ENCODE assay signal across 10 cellular contexts in genomic region chr7:105006367-105007139, GRCh38. TPM values are rescaled to one million over a fixed set of nuclear protein-coding genes. Genes with fewer than 3 reads are reported as not detected.
DNase-seq lines count a peak whose midpoint lies in the region; ATAC-seq and TF ChIP-seq lines count a peak whose summit lies in the region.
"Had no signal": no experiment of that assay in that cellular context is flagged by ENCODE, and none has a peak within 500 bp of the region (broad histone marks: within the 10 kb centered on the region; RNA-seq: fewer than 3 reads in every experiment).

No MANE protein-coding gene starts in this region.

- peak overlapping the region; percentile 1 to 49 for H3K27ac ChIP-seq in right atrium auricular region
- H3K27ac ChIP-seq in lower lobe of right lung: no peak overlapping the region
- no peak overlapping the region for H3K27ac ChIP-seq in upper lobe of right lung

- ATAC-seq in Right ventricle myocardium inferior (no peak), lower lobe of right lung (peak; percentile 43 to 60), upper lobe of right lung (peak; percentile 32), HG03097 (IDR thresholded peaks at IDR 0.05; ENCODE audit: low FRiP score, unreplicated experiment) (no peak)
- ATAC-seq in activated T-helper 17 cell treated with anti-CD3 and anti-CD28 coated beads, Interleukin-2, amount 50 U/mL, for 72 hours (replicated peaks): no peak
- ATAC-seq: activated CD4-positive, CD25-positive, alpha-beta regulatory T cell treated with anti-CD3 and anti-CD28 coated beads, Interleukin-2, amount 50 U/mL, for 24 hours had no signal

- H3K4me3 Mint-ChIP-seq in activated T-helper 17 cell treated with anti-CD3 and anti-CD28 coated beads, Interleukin-2, amount 50 U/mL, for 72 hours: peak overlapping the region; percentile 99

- peaks cover 34% of the 10 kb centered on the region for H3K4me1 Mint-ChIP-seq in activated T-helper 17 cell treated with anti-CD3 and anti-CD28 coated beads, Interleukin-2, amount 50 U/mL, for 72 hours

- peaks cover 100% of the 10 kb centered on the region for H3K36me3 Mint-ChIP-seq in activated T-helper 17 cell treated with anti-CD3 and anti-CD28 coated beads, Interleukin-2, amount 50 U/mL, for 72 hours (ENCODE audit: low read depth)

- H3K4me1 ChIP-seq in right atrium auricular region (peaks cover 0 to 87% of the 10 kb centered on the region in 2 donors), lower lobe of right lung (peaks cover 91% of the 10 kb centered on the region), upper lobe of right lung (peaks cover 79% of the 10 kb centered on the region)

- intact Hi-C loops in Right ventricle myocardium inferior (cut with DNase I) (no loop called here), lower lobe of right lung (cut with DNase I) (no loop called here), upper lobe of right lung (cut with DNase I) (no loop called here)

- no peaks in the 10 kb centered on the region for H3K9me3 Mint-ChIP-seq in activated T-helper 17 cell treated with anti-CD3 and anti-CD28 coated beads, Interleukin-2, amount 50 U/mL, for 72 hours

- no peaks in the 10 kb centered on the region for H3K36me3 ChIP-seq in right atrium auricular region
- peaks cover 11% of the 10 kb centered on the region for H3K36me3 ChIP-seq in lower lobe of right lung
- no peaks in the 10 kb centered on the region for H3K36me3 ChIP-seq in upper lobe of right lung

- no peaks in the 10 kb centered on the region for H3K27me3 Mint-ChIP-seq in activated T-helper 17 cell treated with anti-CD3 and anti-CD28 coated beads, Interleukin-2, amount 50 U/mL, for 72 hours

- peak overlapping the region; percentile 72 for H3K27ac Mint-ChIP-seq in activated T-helper 17 cell treated with anti-CD3 and anti-CD28 coated beads, Interleukin-2, amount 50 U/mL, for 72 hours

- DNase-seq in right atrium auricular region (ENCODE audit: low spot score) (no peak), Right ventricle myocardium inferior (ENCODE audit: missing footprints) (no peak), lower lobe of right lung (no peak), upper lobe of right lung (no peak), GOT3 (lab: John Stamatoyannopoulos, UW) (no peak), SHP77 treated with DMSO at 0.1 percent for 48 hours (lab: John Stamatoyannopoulos, UW) (no peak)
- DNase-seq: effector CD4-positive, alpha-beta T cell had no signal

- H3K4me3 ChIP-seq in right atrium auricular region (no peak overlapping the region), lower lobe of right lung (no peak overlapping the region), upper lobe of right lung (no peak overlapping the region)

- H3K27me3 ChIP-seq in right atrium auricular region (no peaks in the 10 kb centered on the region), lower lobe of right lung (ENCODE audit: low read depth) (no peaks in the 10 kb centered on the region), upper lobe of right lung (no peaks in the 10 kb centered on the region)

- H3K9me3 ChIP-seq in right atrium auricular region (no peaks in the 10 kb centered on the region), lower lobe of right lung (no peaks in the 10 kb centered on the region), upper lobe of right lung (no peaks in the 10 kb centered on the region)

- no peak for TF ChIP-seq CTCF in right atrium auricular region (IDR thresholded peaks at IDR 0.05)
- no peak for TF ChIP-seq CTCF in lower lobe of right lung (IDR thresholded peaks at IDR 0.05)
- no peak for TF ChIP-seq CTCF in upper lobe of right lung (IDR thresholded peaks at IDR 0.05)

RNA-seq across cellular contexts. Expression of gene KMT2E, which starts 7.5 kb away (rescaled TPM):
- total RNA-seq in right atrium auricular region (10 to 100 TPM; 51.4 to 81.3 TPM), Right ventricle myocardium inferior (35.1 TPM), lower lobe of right lung (88.2 TPM), upper lobe of right lung (97.0 TPM)
- total RNA-seq in activated T-helper 17 cell treated with anti-CD3 and anti-CD28 coated beads, Interleukin-2, amount 50 U/mL, for 72 hours: 100 to 1,000 TPM in 1 of 2 donors, 10 to 100 TPM in 1; 85.2 to 181 TPM

Comparison
In these comparisons a context has a peak if more than half of its experiments do, and no peak if none do; other contexts are left out.
1. H3K27ac ChIP-seq: peak in right atrium auricular region (2 of 2); none in lower lobe of right lung (single experiment) and upper lobe of right lung (single experiment).
2. ATAC-seq: peak in lower lobe of right lung (2 of 2) and upper lobe of right lung (single experiment); none in Right ventricle myocardium inferior (single experiment), activated T-helper 17 cell treated with anti-CD3 and anti-CD28 coated beads, Interleukin-2, amount 50 U/mL, for 72 hours (single experiment) and HG03097 (single experiment).